ENCODE assay signal across 1 cellular context in the genomic region with DNA sequence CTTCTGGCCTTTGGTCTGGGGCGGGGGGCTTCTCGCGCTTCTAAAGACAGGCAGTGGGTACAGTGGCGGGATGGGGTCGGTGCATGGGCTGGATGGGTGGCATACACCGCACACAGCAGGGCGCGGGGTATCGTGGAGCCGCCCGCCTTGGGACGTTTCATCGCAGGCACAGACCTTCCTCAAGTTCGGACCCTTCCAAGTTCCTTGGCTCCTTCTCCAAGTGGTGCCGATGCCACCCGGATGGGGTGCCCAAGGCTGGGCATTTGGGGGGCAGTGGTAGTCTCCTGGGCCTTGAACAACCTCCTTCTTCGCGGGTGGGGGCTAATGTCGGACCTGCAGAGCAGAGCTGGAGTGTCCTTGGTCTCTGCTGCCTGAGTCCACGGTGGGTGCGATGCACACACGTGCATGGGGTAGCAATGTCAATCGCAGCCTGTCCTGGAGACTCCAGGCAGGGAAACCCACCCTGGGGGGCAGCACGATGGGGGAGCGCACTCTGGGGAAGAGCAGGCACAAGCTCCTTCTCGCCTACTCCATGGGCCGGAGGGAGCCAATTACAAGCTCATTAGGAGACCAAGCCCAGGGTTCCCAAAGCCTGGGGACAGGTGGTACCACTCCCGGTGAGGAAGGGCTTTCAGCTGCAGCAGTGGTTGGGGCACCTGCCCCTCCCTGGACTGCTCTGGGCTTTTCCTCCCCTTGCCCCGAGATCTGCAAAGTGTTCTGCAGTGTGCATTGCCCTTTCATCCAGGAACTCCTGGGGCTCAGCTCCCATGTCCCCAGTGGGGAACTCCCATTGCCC.
A peak's percentile ranks its signal among the peaks of the same experiment; 100 is the strongest.
TF ChIP-seq lines count a peak whose summit lies in the region.

No MANE protein-coding gene starts in this region.

TF ChIP-seq in WTC11, 78 proteins besides CTCF, POLR2A, EP300 and RAD21 (continued from another document):
- TF ChIP-seq RELA (CRISPR knock-in tag; IDR thresholded peaks at IDR 0.05; ENCODE audit: borderline replicate concordance): peak; percentile 70; the same call in 1 of the 2 replicates
- no peak for TF ChIP-seq GRHL2 (CRISPR knock-in tag; IDR thresholded peaks at IDR 0.05; ENCODE audit: insufficient replicate concordance, severe bottlenecking)
- no peak for TF ChIP-seq RORB (CRISPR knock-in tag; IDR thresholded peaks at IDR 0.05)
